In the genomic region with DNA sequence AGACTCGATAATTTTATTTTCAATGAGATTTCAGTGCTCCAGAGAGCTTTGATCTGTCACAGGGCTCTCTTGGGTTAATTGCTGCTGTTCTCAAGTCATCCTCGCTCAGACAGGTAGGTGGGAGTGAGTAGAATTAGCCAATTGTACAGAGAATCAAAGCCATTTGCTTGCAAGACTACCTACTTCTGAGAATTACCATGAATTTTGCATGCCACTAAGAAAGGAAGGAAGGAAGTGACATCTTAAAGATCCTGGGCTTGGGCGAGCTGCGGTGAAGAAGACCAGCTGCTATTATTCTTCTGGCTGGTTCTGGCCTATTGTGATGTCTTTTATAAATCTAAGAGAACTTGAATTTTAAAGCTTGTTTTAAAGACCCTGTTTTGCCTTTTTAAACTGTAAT, we compare ENCODE assay signal across 12 cellular contexts.
DNase-seq lines count a peak whose midpoint lies in the region; ATAC-seq and TF ChIP-seq lines count a peak whose summit lies in the region.
"Had no signal": no experiment of that assay in that cellular context is flagged by ENCODE, and none has a peak within 500 bp of the region (broad histone marks: within the 10 kb centered on the region; RNA-seq: fewer than 3 reads in every experiment).

No MANE protein-coding gene starts in this region.

- POLR2A ChIA-PET in SK-N-SH (lab: Yijun Ruan, JAX): no interaction called here
- POLR2A ChIA-PET in activated naive CD8-positive, alpha-beta T cell treated with anti-CD3 and anti-CD28 coated beads, Interleukin-2, amount 10 ng/mL, durations not matched to agents 7 days and 5 days (lab: Charles Lee): interaction anchor here (0.6 to 3.4 kb wide), 13 partner anchors 9 to 363 kb away, joined by 3 to 57 read pairs (median 6); a partner anchor contains a TSS

- no peak for TF ChIP-seq EP300 in SK-N-SH (IDR thresholded peaks at IDR 0.05; ENCODE audit: borderline replicate concordance in 1 of 2, low read depth in 1 of 2, low read length in 1 of 2)

- peaks cover 69% of the 10 kb centered on the region for H3K4me1 Mint-ChIP-seq in T-helper 1 cell treated with Interleukin-12 subunit alpha and Interleukin-12 subunit beta and Interleukin-4 antibody, amounts not matched to agents 30 μg/mL and 1 μg/mL, for 36 hours (ENCODE audit: low read depth)
- peaks cover 70% of the 10 kb centered on the region for H3K4me1 Mint-ChIP-seq in activated naive CD8-positive, alpha-beta T cell treated with anti-CD3 and anti-CD28 coated beads, Interleukin-2, amount 10 ng/mL, durations not matched to agents 7 days and 5 days

- H3K9me2 ChIP-seq in SK-N-SH: no peaks in the 10 kb centered on the region

- no peaks in the 10 kb centered on the region for H4K20me1 ChIP-seq in SK-N-SH (ENCODE audit: insufficient read depth)

- H3K27ac ChIP-seq in SK-N-SH (ENCODE audit: low read depth in 2 of 2, low read length in 1 of 2) (no peak overlapping the region), coronary artery (no peak overlapping the region)
- H3K27ac ChIP-seq: parathyroid adenoma had no signal

- no peak overlapping the region for H3K9ac ChIP-seq in SK-N-SH
- H3K9ac ChIP-seq: parathyroid adenoma had no signal

- peak overlapping the region; percentile 65 for H3K4me3 Mint-ChIP-seq in T-helper 1 cell treated with Interleukin-12 subunit alpha and Interleukin-12 subunit beta and Interleukin-4 antibody, amounts not matched to agents 30 μg/mL and 1 μg/mL, for 36 hours
- peak overlapping the region; percentile 77 for H3K4me3 Mint-ChIP-seq in activated naive CD8-positive, alpha-beta T cell treated with anti-CD3 and anti-CD28 coated beads, Interleukin-2, amount 10 ng/mL, durations not matched to agents 7 days and 5 days

- TF ChIP-seq CTCF in SK-N-SH (IDR thresholded peaks at IDR 0.05): no peak
- TF ChIP-seq CTCF in coronary artery (IDR thresholded peaks at IDR 0.05): no peak

- peaks cover 16% of the 10 kb centered on the region for H3K36me3 Mint-ChIP-seq in T-helper 1 cell treated with Interleukin-12 subunit alpha and Interleukin-12 subunit beta and Interleukin-4 antibody, amounts not matched to agents 30 μg/mL and 1 μg/mL, for 36 hours (ENCODE audit: low read depth)
- peaks cover 32% of the 10 kb centered on the region for H3K36me3 Mint-ChIP-seq in activated naive CD8-positive, alpha-beta T cell treated with anti-CD3 and anti-CD28 coated beads, Interleukin-2, amount 10 ng/mL, durations not matched to agents 7 days and 5 days

- CTCF ChIA-PET in SK-N-SH (lab: Yijun Ruan, JAX): no interaction called here

- peaks cover 3% of the 10 kb centered on the region for H3K9me3 Mint-ChIP-seq in T-helper 1 cell treated with Interleukin-12 subunit alpha and Interleukin-12 subunit beta and Interleukin-4 antibody, amounts not matched to agents 30 μg/mL and 1 μg/mL, for 36 hours
- H3K9me3 Mint-ChIP-seq in activated naive CD8-positive, alpha-beta T cell treated with anti-CD3 and anti-CD28 coated beads, Interleukin-2, amount 10 ng/mL, durations not matched to agents 7 days and 5 days: peaks cover 2% of the 10 kb centered on the region

- H3K4me2 ChIP-seq in SK-N-SH: no peak overlapping the region

- peak overlapping the region; percentile 35; the same call in 1 of the 2 replicates for H2AFZ ChIP-seq in SK-N-SH (ENCODE audit: low read depth)
- H2AFZ ChIP-seq: parathyroid adenoma had no signal

- H3F3A ChIP-seq in SK-N-SH (replicated peaks; ENCODE audit: insufficient read depth): peaks cover 9% of the 10 kb centered on the region

- H3K4me3 ChIP-seq in SK-N-SH (ENCODE audit: low read depth in 2 of 2, low read length in 1 of 2) (no peak overlapping the region), coronary artery (no peak overlapping the region)
- H3K4me3 ChIP-seq: uterus had no signal

- no peaks in the 10 kb centered on the region for H3K36me3 ChIP-seq in SK-N-SH (replicated peaks in 1 of 2; ENCODE audit: control insufficient read depth in 1 of 2, insufficient read depth in 2 of 2, low read length in 1 of 2)
- H3K36me3 ChIP-seq: uterus had no signal

- peak overlapping the region; percentile 92 for H3K27ac Mint-ChIP-seq in T-helper 1 cell treated with Interleukin-12 subunit alpha and Interleukin-12 subunit beta and Interleukin-4 antibody, amounts not matched to agents 30 μg/mL and 1 μg/mL, for 36 hours
- H3K27ac Mint-ChIP-seq in activated naive CD8-positive, alpha-beta T cell treated with anti-CD3 and anti-CD28 coated beads, Interleukin-2, amount 10 ng/mL, durations not matched to agents 7 days and 5 days: peak overlapping the region; percentile 94

- H3K4me1 ChIP-seq in SK-N-SH (ENCODE audit: control insufficient read depth in 1 of 2, insufficient read depth in 2 of 2, low read depth in 1 of 2, low read length in 1 of 2): peaks cover 0 to 20% of the 10 kb centered on the region in 2 experiments; a peak in 2 of 4 replicates
- H3K4me1 ChIP-seq: parathyroid adenoma, uterus had no signal

- no peak for DNase-seq in SK-N-SH
- peak; percentile 47 for DNase-seq in activated naive CD8-positive, alpha-beta T cell treated with anti-CD3 and anti-CD28 coated beads, Interleukin-2, amount 10 ng/mL, durations not matched to agents 7 days and 5 days
- DNase-seq in stimulated activated CD4-positive, alpha-beta T cell treated with anti-CD3 and anti-CD28 coated beads, Interleukin-2, amount 100 ng/mL, for 24 hours: peak; percentile 20 to 28
- no peak for DNase-seq in coronary artery (ENCODE audit: low spot score)
- no peak for DNase-seq in ACHN
- DNase-seq in NCI-H510A treated with DMSO at 0.1 percent for 48 hours (lab: John Stamatoyannopoulos, UW): no peak
- DNase-seq: foreskin melanocyte, NCI-H2171 treated with DMSO at 0.1 percent for 48 hours, uterus had no signal

- no peaks in the 10 kb centered on the region for H3K27me3 Mint-ChIP-seq in T-helper 1 cell treated with Interleukin-12 subunit alpha and Interleukin-12 subunit beta and Interleukin-4 antibody, amounts not matched to agents 30 μg/mL and 1 μg/mL, for 36 hours (ENCODE audit: low read depth)
- no peaks in the 10 kb centered on the region for H3K27me3 Mint-ChIP-seq in activated naive CD8-positive, alpha-beta T cell treated with anti-CD3 and anti-CD28 coated beads, Interleukin-2, amount 10 ng/mL, durations not matched to agents 7 days and 5 days

- H3K27me3 ChIP-seq in SK-N-SH (ENCODE audit: insufficient read depth): no peaks in the 10 kb centered on the region
- H3K27me3 ChIP-seq: uterus had no signal

- no peak for ATAC-seq in SK-N-SH treated with all-trans-retinoic acid at 6 μM for 48 hours
- ATAC-seq in activated naive CD8-positive, alpha-beta T cell treated with anti-CD3 and anti-CD28 coated beads, Interleukin-2, amount 10 ng/mL, durations not matched to agents 7 days and 5 days (ENCODE audit: low read depth): peak; percentile 93

- H3K79me2 ChIP-seq in SK-N-SH (ENCODE audit: insufficient read depth): no peaks in the 10 kb centered on the region
- H3K79me2 ChIP-seq: parathyroid adenoma had no signal

- H3K9me3 ChIP-seq in SK-N-SH: no peaks in the 10 kb centered on the region
- H3K9me3 ChIP-seq: uterus had no signal

- TF ChIP-seq RAD21 in SK-N-SH (IDR thresholded peaks at IDR 0.05; ENCODE audit: low read length): no peak

- 71% methylated on average over 4 of the region's 4 CpGs for WGBS in SK-N-SH (ENCODE audit: low lambda C conversion rate)

- in situ Hi-C loops in ACHN (cut with HindIII; ENCODE audit: low pct_ligation_motif_present, low pct_unique_long_range_greater_than_20kb, low sequenced_read_pairs): no loop called here

TF ChIP-seq in SK-N-SH, 30 proteins besides CTCF, POLR2A, EP300 and RAD21:
- TF ChIP-seq NFIC (IDR thresholded peaks at IDR 0.05; ENCODE audit: borderline replicate concordance) (no peak), RCOR1 (IDR thresholded peaks at IDR 0.05; ENCODE audit: low read length) (no peak)

TF ChIP-seq in SK-N-SH treated with all-trans-retinoic acid at 6 μM for 48 hours, 23 proteins besides CTCF, POLR2A, EP300 and RAD21 (continues in another document):
- TF ChIP-seq ESRRG (CRISPR knock-in tag; IDR thresholded peaks at IDR 0.05): no peak
- TF ChIP-seq, protein P1, sequence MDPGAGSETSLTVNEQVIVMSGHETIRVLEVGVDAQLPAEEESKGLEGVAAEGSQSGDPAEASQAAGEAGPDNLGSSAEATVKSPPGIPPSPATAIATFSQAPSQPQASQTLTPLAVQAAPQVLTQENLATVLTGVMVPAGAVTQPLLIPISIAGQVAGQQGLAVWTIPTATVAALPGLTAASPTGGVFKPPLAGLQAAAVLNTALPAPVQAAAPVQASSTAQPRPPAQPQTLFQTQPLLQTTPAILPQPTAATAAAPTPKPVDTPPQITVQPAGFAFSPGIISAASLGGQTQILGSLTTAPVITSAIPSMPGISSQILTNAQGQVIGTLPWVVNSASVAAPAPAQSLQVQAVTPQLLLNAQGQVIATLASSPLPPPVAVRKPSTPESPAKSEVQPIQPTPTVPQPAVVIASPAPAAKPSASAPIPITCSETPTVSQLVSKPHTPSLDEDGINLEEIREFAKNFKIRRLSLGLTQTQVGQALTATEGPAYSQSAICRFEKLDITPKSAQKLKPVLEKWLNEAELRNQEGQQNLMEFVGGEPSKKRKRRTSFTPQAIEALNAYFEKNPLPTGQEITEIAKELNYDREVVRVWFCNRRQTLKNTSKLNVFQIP (CRISPR knock-in tag; IDR thresholded peaks at IDR 0.05; ENCODE audit: borderline replicate concordance, low read depth): no peak
- TF ChIP-seq, protein P2, sequence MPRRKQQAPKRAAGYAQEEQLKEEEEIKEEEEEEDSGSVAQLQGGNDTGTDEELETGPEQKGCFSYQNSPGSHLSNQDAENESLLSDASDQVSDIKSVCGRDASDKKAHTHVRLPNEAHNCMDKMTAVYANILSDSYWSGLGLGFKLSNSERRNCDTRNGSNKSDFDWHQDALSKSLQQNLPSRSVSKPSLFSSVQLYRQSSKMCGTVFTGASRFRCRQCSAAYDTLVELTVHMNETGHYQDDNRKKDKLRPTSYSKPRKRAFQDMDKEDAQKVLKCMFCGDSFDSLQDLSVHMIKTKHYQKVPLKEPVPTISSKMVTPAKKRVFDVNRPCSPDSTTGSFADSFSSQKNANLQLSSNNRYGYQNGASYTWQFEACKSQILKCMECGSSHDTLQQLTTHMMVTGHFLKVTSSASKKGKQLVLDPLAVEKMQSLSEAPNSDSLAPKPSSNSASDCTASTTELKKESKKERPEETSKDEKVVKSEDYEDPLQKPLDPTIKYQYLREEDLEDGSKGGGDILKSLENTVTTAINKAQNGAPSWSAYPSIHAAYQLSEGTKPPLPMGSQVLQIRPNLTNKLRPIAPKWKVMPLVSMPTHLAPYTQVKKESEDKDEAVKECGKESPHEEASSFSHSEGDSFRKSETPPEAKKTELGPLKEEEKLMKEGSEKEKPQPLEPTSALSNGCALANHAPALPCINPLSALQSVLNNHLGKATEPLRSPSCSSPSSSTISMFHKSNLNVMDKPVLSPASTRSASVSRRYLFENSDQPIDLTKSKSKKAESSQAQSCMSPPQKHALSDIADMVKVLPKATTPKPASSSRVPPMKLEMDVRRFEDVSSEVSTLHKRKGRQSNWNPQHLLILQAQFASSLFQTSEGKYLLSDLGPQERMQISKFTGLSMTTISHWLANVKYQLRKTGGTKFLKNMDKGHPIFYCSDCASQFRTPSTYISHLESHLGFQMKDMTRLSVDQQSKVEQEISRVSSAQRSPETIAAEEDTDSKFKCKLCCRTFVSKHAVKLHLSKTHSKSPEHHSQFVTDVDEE (CRISPR knock-in tag; IDR thresholded peaks at IDR 0.05): no peak
- TF ChIP-seq ARNTL (CRISPR knock-in tag; IDR thresholded peaks at IDR 0.05; ENCODE audit: borderline replicate concordance, low read depth): no peak
- TF ChIP-seq ZNF70 (CRISPR knock-in tag; IDR thresholded peaks at IDR 0.05): no peak

Comparison
In these comparisons a context has a peak if more than half of its experiments do, and no peak if none do; other contexts are left out.
1. DNase-seq: peak in activated naive CD8-positive, alpha-beta T cell treated with anti-CD3 and anti-CD28 coated beads, Interleukin-2, amount 10 ng/mL, durations not matched to agents 7 days and 5 days (single experiment) and stimulated activated CD4-positive, alpha-beta T cell treated with anti-CD3 and anti-CD28 coated beads, Interleukin-2, amount 100 ng/mL, for 24 hours (2 of 2); none in SK-N-SH (single experiment), coronary artery (single experiment), ACHN (single experiment) and NCI-H510A treated with DMSO at 0.1 percent for 48 hours (single experiment).